Comparison of ENCODE assay signal across 31 cellular contexts in genomic region chr11:69563306-69563705, GRCh38.
"Had no signal": no experiment of that assay in that cellular context is flagged by ENCODE, and none has a peak within 500 bp of the region (broad histone marks: within the 10 kb centered on the region; RNA-seq: fewer than 3 reads in every experiment).

No MANE protein-coding gene starts in this region.

- H3K27ac ChIP-seq: adrenal gland, body of pancreas, brain microvascular endothelial cell, breast epithelium, VCaP had no signal

- DNase-seq: activated B cell treated with CpG ODN at 0.5 μM for 24 hours; activated CD4-positive, alpha-beta memory T cell treated with anti-CD3 and anti-CD28 coated beads for 36 hours; activated CD4-positive, alpha-beta T cell treated with anti-CD3 and anti-CD28 coated beads for 4 hours; activated CD4-positive, alpha-beta T cell treated with anti-CD3 and anti-CD28 coated beads, Interleukin-2, amount 10 ng/mL, durations not matched to agents 24 days and 14 days; activated CD4-positive, alpha-beta T cell treated with anti-CD3 and anti-CD28 coated beads, Interleukin-2, amount 50 U/mL, for 1 hour; activated CD4-positive, alpha-beta T cell treated with anti-CD3 and anti-CD28 coated beads, Interleukin-2, amount 50 U/mL, for 4 hours; activated CD4-positive, CD25-positive, alpha-beta regulatory T cell treated with anti-CD3 and anti-CD28 coated beads, Interleukin-2, amount 50 U/mL, for 72 hours; activated CD8-positive, alpha-beta T cell treated with anti-CD3 and anti-CD28 coated beads for 36 hours; activated gamma-delta T cell treated with Interleukin-2 at 50 U/mL for 16 hours; activated naive CD4-positive, alpha-beta T cell; activated naive CD4-positive, alpha-beta T cell treated with anti-CD3 and anti-CD28 coated beads for 36 hours; activated naive CD4-positive, alpha-beta T cell treated with anti-CD3 and anti-CD28 coated beads, Interleukin-2, amount 50 U/mL, for 16 hours; activated naive CD8-positive, alpha-beta T cell treated with anti-CD3 and anti-CD28 coated beads for 36 hours; activated T-cell treated with anti-CD3 and anti-CD28 coated beads for 4 hours; activated T-cell treated with anti-CD3 and anti-CD28 coated beads, Interleukin-2, amount 50 U/mL, for 1 hour; activated T-cell treated with anti-CD3 and anti-CD28 coated beads, Interleukin-2, amount 50 U/mL, for 4 hours; activated T-cell treated with anti-CD3 and anti-CD28 coated beads, Interleukin-2, amount 50 U/mL, for 72 hours; amniotic stem cell; aorta; body of pancreas; brain microvascular endothelial cell; central memory CD4-positive, alpha-beta T cell; SW 1271; T-helper 1 cell; T-helper 2 cell; T-helper 9 cell had no signal

- H3K36me3 ChIP-seq: adrenal gland, brain microvascular endothelial cell, breast epithelium had no signal

- H3K27me3 ChIP-seq: adrenal gland, body of pancreas, brain microvascular endothelial cell, breast epithelium had no signal

- H3K9me3 ChIP-seq: adrenal gland, body of pancreas, breast epithelium had no signal

- H3K4me3 ChIP-seq: adrenal gland, body of pancreas, breast epithelium had no signal

- ATAC-seq: activated CD8-positive, alpha-beta T cell treated with anti-CD3 and anti-CD28 coated beads for 36 hours; activated naive CD4-positive, alpha-beta T cell treated with anti-CD3 and anti-CD28 coated beads, Interleukin-2, amount 50 U/mL, for 72 hours; activated T-cell treated with anti-CD3 and anti-CD28 coated beads, Interleukin-2, amount 50 U/mL, for 4 hours; activated T-cell treated with anti-CD3 and anti-CD28 coated beads, Interleukin-2, amount 50 U/mL, for 72 hours; activated T-helper 17 cell treated with anti-CD3 and anti-CD28 coated beads, Interleukin-2, amount 50 U/mL, for 72 hours; body of pancreas had no signal

- H3K4me1 ChIP-seq: adrenal gland, body of pancreas, breast epithelium had no signal
